8 cellular contexts compared by ENCODE assay signal in genomic region chr13:102798653-102799543, GRCh38. TPM values are rescaled to one million over a fixed set of nuclear protein-coding genes. Genes with fewer than 3 reads are reported as not detected.
DNase-seq lines count a peak whose midpoint lies in the region; ATAC-seq and TF ChIP-seq lines count a peak whose summit lies in the region.

Gene BIVM, plus strand, starts transcription at chr13:102799119. Its CDS starts 8,149 bp downstream, at chr13:102807268.
Gene POGLUT2, minus strand, starts transcription at chr13:102798976. Its CDS starts 306 bp downstream, at chr13:102798670.

- no peak within 1 kb of the TSS for H3K27ac ChIP-seq in neutrophil
- H3K27ac ChIP-seq in thyroid gland: peak within 1 kb of the TSS; percentile 10 to 76 (median 69)

- H3K4me1 ChIP-seq in neutrophil (ENCODE audit: control insufficient read depth in 1 of 2, insufficient read depth in 1 of 2, low read depth in 1 of 2, low read length in 1 of 2): peaks cover 26 to 29% of the 10 kb centered on the region in 2 experiments
- peaks cover 0 to 10% of the 10 kb centered on the region in 2 donors for H3K4me1 ChIP-seq in thyroid gland

- H3K27me3 ChIP-seq in neutrophil: peaks cover 50% of the 10 kb centered on the region
- no peaks in the 10 kb centered on the region for H3K27me3 ChIP-seq in thyroid gland

- no peak for TF ChIP-seq CTCF in neutrophil (IDR thresholded peaks at IDR 0.05)
- TF ChIP-seq CTCF in thyroid gland (IDR thresholded peaks at IDR 0.05): no peak

- TF ChIP-seq POLR2A in thyroid gland (IDR thresholded peaks at IDR 0.05): peak in 1 of 2 donors; percentile 27

- WGBS in thyroid gland, 2 donors: 0 to 2% methylated on average over 11 to 50 of the region's 83 CpGs

- peak; percentile 80 for DNase-seq in GM04504 (ENCODE audit: low read depth)
- DNase-seq in HEK293T (ENCODE audit: extremely low spot score): peak; percentile 77
- peak; percentile 67 for DNase-seq in MV-4-11 (lab: John Stamatoyannopoulos, UW)
- DNase-seq in globus pallidus (ENCODE audit: low spot score): peak; percentile 88
- peak; percentile 89 to 93 for DNase-seq in thyroid gland

- no peaks in the 10 kb centered on the region for H3K9me3 ChIP-seq in neutrophil
- H3K9me3 ChIP-seq in thyroid gland: no peaks in the 10 kb centered on the region

- POLR2A ChIA-PET in HEK293T (lab: Yijun Ruan, JAX): interaction anchor here (1.1 to 2.5 kb wide), 3 partner anchors 11 to 47 kb away, joined by 3 to 11 read pairs (median 10); partner anchors contain the start of genes ERCC5 and TEX30

- H3K4me3 ChIP-seq in neutrophil (ENCODE audit: low read depth in 1 of 2, low read length in 1 of 2) (peak within 1 kb of the TSS; percentile 45 to 65), thyroid gland (replicated peaks in 1 of 3) (peak within 1 kb of the TSS; percentile 37 to 77 (median 66))

- H3K36me3 Mint-ChIP-seq in activated naive CD4-positive, alpha-beta T cell treated with anti-CD3 and anti-CD28 coated beads, Interleukin-2, amount 50 U/mL, for 24 hours: no peaks in the 10 kb centered on the region

- peaks cover 18% of the 10 kb centered on the region for H3K27me3 Mint-ChIP-seq in activated naive CD4-positive, alpha-beta T cell treated with anti-CD3 and anti-CD28 coated beads, Interleukin-2, amount 50 U/mL, for 24 hours

- ATAC-seq in SK-N-SH treated with all-trans-retinoic acid at 6 μM for 48 hours: peak; percentile 95

- CTCF ChIA-PET in HEK293T (lab: Yijun Ruan, JAX): interaction anchor here (0.9 kb wide), 1 partner anchor 214 kb away, joined by 3 read pairs; no protein-coding TSS in a partner anchor

- H3K4me1 Mint-ChIP-seq in activated naive CD4-positive, alpha-beta T cell treated with anti-CD3 and anti-CD28 coated beads, Interleukin-2, amount 50 U/mL, for 24 hours: peaks cover 19% of the 10 kb centered on the region

- peak within 1 kb of the TSS; percentile 90 for H3K4me3 Mint-ChIP-seq in activated naive CD4-positive, alpha-beta T cell treated with anti-CD3 and anti-CD28 coated beads, Interleukin-2, amount 50 U/mL, for 24 hours

- H3K36me3 ChIP-seq in neutrophil (no peaks in the 10 kb centered on the region), thyroid gland (no peaks in the 10 kb centered on the region)

- H3K9me3 Mint-ChIP-seq in activated naive CD4-positive, alpha-beta T cell treated with anti-CD3 and anti-CD28 coated beads, Interleukin-2, amount 50 U/mL, for 24 hours: no peaks in the 10 kb centered on the region

- peak within 1 kb of the TSS; percentile 70 for H3K27ac Mint-ChIP-seq in activated naive CD4-positive, alpha-beta T cell treated with anti-CD3 and anti-CD28 coated beads, Interleukin-2, amount 50 U/mL, for 24 hours

- intact Hi-C loops in thyroid gland (cut with DNase I): loop anchor here (5.0 kb wide), 1 partner anchor 207 kb away; no protein-coding TSS in a partner anchor

TF ChIP-seq in HEK293T, 16 proteins besides CTCF, POLR2A, EP300 and RAD21:
- TF ChIP-seq L3MBTL2 (conservative IDR thresholded peaks at IDR 0.05) (peak; percentile 39), FOXK2 (IDR thresholded peaks at IDR 0.05) (no peak), ZNF384 (IDR thresholded peaks at IDR 0.05) (no peak), SUZ12 (IDR thresholded peaks at IDR 0.05) (no peak), TARDBP (IDR thresholded peaks at IDR 0.05) (no peak), CTBP1 (IDR thresholded peaks at IDR 0.05; ENCODE audit: borderline replicate concordance) (peak; percentile 52)

TF ChIP-seq in SK-N-SH treated with all-trans-retinoic acid at 6 μM for 48 hours, 23 proteins besides CTCF, POLR2A, EP300 and RAD21:
- no peak for TF ChIP-seq ZFP30 (CRISPR knock-in tag; IDR thresholded peaks at IDR 0.05)
- TF ChIP-seq PPARA (CRISPR knock-in tag; IDR thresholded peaks at IDR 0.05; ENCODE audit: borderline replicate concordance): no peak
- TF ChIP-seq CSDC2 (CRISPR knock-in tag; IDR thresholded peaks at IDR 0.05): no peak
- TF ChIP-seq, protein P1, sequence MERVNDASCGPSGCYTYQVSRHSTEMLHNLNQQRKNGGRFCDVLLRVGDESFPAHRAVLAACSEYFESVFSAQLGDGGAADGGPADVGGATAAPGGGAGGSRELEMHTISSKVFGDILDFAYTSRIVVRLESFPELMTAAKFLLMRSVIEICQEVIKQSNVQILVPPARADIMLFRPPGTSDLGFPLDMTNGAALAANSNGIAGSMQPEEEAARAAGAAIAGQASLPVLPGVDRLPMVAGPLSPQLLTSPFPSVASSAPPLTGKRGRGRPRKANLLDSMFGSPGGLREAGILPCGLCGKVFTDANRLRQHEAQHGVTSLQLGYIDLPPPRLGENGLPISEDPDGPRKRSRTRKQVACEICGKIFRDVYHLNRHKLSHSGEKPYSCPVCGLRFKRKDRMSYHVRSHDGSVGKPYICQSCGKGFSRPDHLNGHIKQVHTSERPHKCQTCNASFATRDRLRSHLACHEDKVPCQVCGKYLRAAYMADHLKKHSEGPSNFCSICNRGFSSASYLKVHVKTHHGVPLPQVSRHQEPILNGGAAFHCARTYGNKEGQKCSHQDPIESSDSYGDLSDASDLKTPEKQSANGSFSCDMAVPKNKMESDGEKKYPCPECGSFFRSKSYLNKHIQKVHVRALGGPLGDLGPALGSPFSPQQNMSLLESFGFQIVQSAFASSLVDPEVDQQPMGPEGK (CRISPR knock-in tag; IDR thresholded peaks at IDR 0.05; ENCODE audit: borderline replicate concordance): no peak
TF ChIP-seq in SK-N-SH treated with all-trans-retinoic acid at 6 μM for 48 hours: peak in this region for 0.

RNA-seq across cellular contexts. Expression of gene BIVM, which starts in this region (rescaled TPM):
- total RNA-seq in thyroid gland: 10 to 100 TPM; 16.5 to 27.2 (median 25.5) TPM

RNA-seq across cellular contexts. Expression of gene POGLUT2, which starts in this region (rescaled TPM):
- 10 to 100 TPM in 1 of 4 donors, 1 to 10 TPM in 3; 2.8 to 10.2 (median 3.5) TPM for total RNA-seq in thyroid gland
